ENCODE assay signal across 24 cellular contexts in genomic region chr11:28010001-28010400, GRCh38.
"Had no signal": no experiment of that assay in that cellular context is flagged by ENCODE, and none has a peak within 500 bp of the region (broad histone marks: within the 10 kb centered on the region; RNA-seq: fewer than 3 reads in every experiment).

No MANE protein-coding gene starts in this region.

- H3K27me3 ChIP-seq: colonic mucosa, hepatocyte, thyroid gland, upper lobe of right lung had no signal

- H3K4me1 ChIP-seq: colonic mucosa, left ventricle myocardium inferior, thyroid gland, upper lobe of right lung had no signal

- H3K4me3 ChIP-seq: colonic mucosa, dorsolateral prefrontal cortex, hepatocyte, left ventricle myocardium inferior, thyroid gland, upper lobe of right lung had no signal

- FAIRE-seq: bronchial epithelial cell, endothelial cell of umbilical vein had no signal

- H3K27ac ChIP-seq: colonic mucosa, dorsolateral prefrontal cortex, hepatocyte, left ventricle myocardium inferior, thyroid gland, upper lobe of right lung had no signal

- DNase-seq: activated B cell treated with CpG ODN at 0.5 μM for 24 hours; activated CD4-positive, alpha-beta T cell treated with anti-CD3 and anti-CD28 coated beads for 36 hours; activated CD4-positive, alpha-beta T cell treated with anti-CD3 and anti-CD28 coated beads, Interleukin-2, amount 50 U/mL, for 4 hours; activated CD8-positive, alpha-beta memory T cell treated with anti-CD3 and anti-CD28 coated beads for 24 hours; activated CD8-positive, alpha-beta memory T cell treated with anti-CD3 and anti-CD28 coated beads, Interleukin-2, amount 50 U/mL, for 4 hours; activated naive CD4-positive, alpha-beta T cell treated with Interleukin-2 at 50 U/mL for 16 hours; activated naive CD8-positive, alpha-beta T cell treated with anti-CD3 and anti-CD28 coated beads for 36 hours; activated T-cell treated with anti-CD3 and anti-CD28 coated beads, Interleukin-2, amount 50 U/mL, for 4 hours; colonic mucosa; dorsolateral prefrontal cortex; effector memory CD8-positive, alpha-beta T cell; foreskin melanocyte; immature natural killer cell; left ventricle myocardium inferior; natural killer cell; stimulated activated CD4-positive, alpha-beta T cell treated with anti-CD3 and anti-CD28 coated beads, Interleukin-4, amount 100 ng/mL, for 1 hour; stimulated activated naive CD8-positive, alpha-beta T cell treated with anti-CD3 and anti-CD28 coated beads, Interleukin-15, Interleukin-2, amounts not matched to agents 100 U/mL and 50 U/mL, for 24 hours; substantia nigra; T-helper 17 cell; thyroid gland; upper lobe of right lung had no signal

- H3K4me2 ChIP-seq: hepatocyte had no signal

- H3K9me3 ChIP-seq: colonic mucosa, left ventricle myocardium inferior, thyroid gland, upper lobe of right lung had no signal

- H3K36me3 ChIP-seq: colonic mucosa, left ventricle myocardium inferior, thyroid gland, upper lobe of right lung had no signal

- ATAC-seq: activated CD4-positive, alpha-beta T cell treated with anti-CD3 and anti-CD28 coated beads for 36 hours; activated T-cell treated with anti-CD3 and anti-CD28 coated beads, Interleukin-2, amount 50 U/mL, for 4 hours; effector memory CD8-positive, alpha-beta T cell; natural killer cell; stimulated activated naive CD8-positive, alpha-beta T cell treated with anti-CD3 and anti-CD28 coated beads, Interleukin-15, Interleukin-2, amounts not matched to agents 100 U/mL and 50 U/mL, for 24 hours; T-helper 17 cell; upper lobe of right lung had no signal
